In genomic region chr1:111422546-111423391, GRCh38 we compare ENCODE assay signal across 1 cellular context.
TF ChIP-seq lines count a peak whose summit lies in the region.

No MANE protein-coding gene starts in this region.

TF ChIP-seq in HepG2, 621 proteins besides CTCF, POLR2A, EP300 and RAD21 (continued from another document and continues in another):
- TF ChIP-seq ZNF407 (CRISPR knock-in tag; IDR thresholded peaks at IDR 0.05; ENCODE audit: not compliant biosample characterization), result no peak
- TF ChIP-seq CAMTA2 (CRISPR knock-in tag; IDR thresholded peaks at IDR 0.05; ENCODE audit: borderline replicate concordance), result no peak
- no peak for TF ChIP-seq FOSL1 (CRISPR knock-in tag; IDR thresholded peaks at IDR 0.05; ENCODE audit: borderline replicate concordance)
- no peak for TF ChIP-seq TOE1 (CRISPR knock-in tag; IDR thresholded peaks at IDR 0.05)
- TF ChIP-seq, protein P1, sequence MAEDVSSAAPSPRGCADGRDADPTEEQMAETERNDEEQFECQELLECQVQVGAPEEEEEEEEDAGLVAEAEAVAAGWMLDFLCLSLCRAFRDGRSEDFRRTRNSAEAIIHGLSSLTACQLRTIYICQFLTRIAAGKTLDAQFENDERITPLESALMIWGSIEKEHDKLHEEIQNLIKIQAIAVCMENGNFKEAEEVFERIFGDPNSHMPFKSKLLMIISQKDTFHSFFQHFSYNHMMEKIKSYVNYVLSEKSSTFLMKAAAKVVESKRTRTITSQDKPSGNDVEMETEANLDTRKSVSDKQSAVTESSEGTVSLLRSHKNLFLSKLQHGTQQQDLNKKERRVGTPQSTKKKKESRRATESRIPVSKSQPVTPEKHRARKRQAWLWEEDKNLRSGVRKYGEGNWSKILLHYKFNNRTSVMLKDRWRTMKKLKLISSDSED (CRISPR knock-in tag; IDR thresholded peaks at IDR 0.05), result no peak
- TF ChIP-seq ZNF329 (CRISPR knock-in tag; IDR thresholded peaks at IDR 0.05; ENCODE audit: low read depth), result no peak
- no peak for TF ChIP-seq ZBTB7B (CRISPR knock-in tag; IDR thresholded peaks at IDR 0.05)
- TF ChIP-seq TFDP2 (CRISPR knock-in tag; IDR thresholded peaks at IDR 0.05), result no peak
- peak; percentile 31; the same call in 1 of the 2 replicates for TF ChIP-seq HDAC2 (CRISPR knock-in tag; IDR thresholded peaks at IDR 0.05)
- TF ChIP-seq RBM39 (IDR thresholded peaks at IDR 0.05; ENCODE audit: low read depth, low read length, poor library complexity, severe bottlenecking), result no peak
- TF ChIP-seq RFX1 (IDR thresholded peaks at IDR 0.05), result no peak
- no peak for TF ChIP-seq POLR2AphosphoS5 (IDR thresholded peaks at IDR 0.05; ENCODE audit: low read depth, low read length)
- TF ChIP-seq MTERF4 (CRISPR knock-in tag; IDR thresholded peaks at IDR 0.05), result no peak
- no peak for TF ChIP-seq SUZ12 (IDR thresholded peaks at IDR 0.05; ENCODE audit: low read depth, low read length)
- TF ChIP-seq ZNF629 (CRISPR knock-in tag; conservative IDR thresholded peaks at IDR 0.05), result no peak
- TF ChIP-seq RFXAP (CRISPR knock-in tag; IDR thresholded peaks at IDR 0.05; ENCODE audit: borderline replicate concordance), result no peak
- peak; percentile 44; the same call in 1 of the 2 replicates for TF ChIP-seq FOXP4 (CRISPR knock-in tag; IDR thresholded peaks at IDR 0.05)
- no peak for TF ChIP-seq TCF7L2 (IDR thresholded peaks at IDR 0.05; ENCODE audit: low read depth, low read length)
- TF ChIP-seq ASH2L (IDR thresholded peaks at IDR 0.05; ENCODE audit: insufficient read length, low read depth, low read length), result no peak
- no peak for TF ChIP-seq NKX3-1 (CRISPR knock-in tag; IDR thresholded peaks at IDR 0.05)
- no peak for TF ChIP-seq NFIB (CRISPR knock-in tag; IDR thresholded peaks at IDR 0.05; ENCODE audit: borderline replicate concordance)
- TF ChIP-seq MED1 (CRISPR knock-in tag; IDR thresholded peaks at IDR 0.05), result peak; percentile 40; the same call in 1 of the 2 replicates
- TF ChIP-seq REXO4 (CRISPR knock-in tag; IDR thresholded peaks at IDR 0.05; ENCODE audit: borderline replicate concordance), result no peak
- TF ChIP-seq NAIF1 (CRISPR knock-in tag; IDR thresholded peaks at IDR 0.05; ENCODE audit: borderline replicate concordance), result no peak
- no peak for TF ChIP-seq MYNN (CRISPR knock-in tag; IDR thresholded peaks at IDR 0.05; ENCODE audit: low read depth)
- TF ChIP-seq EZH2 (conservative IDR thresholded peaks at IDR 0.05; ENCODE audit: low read depth, low read length), result no peak
- TF ChIP-seq, protein P2, sequence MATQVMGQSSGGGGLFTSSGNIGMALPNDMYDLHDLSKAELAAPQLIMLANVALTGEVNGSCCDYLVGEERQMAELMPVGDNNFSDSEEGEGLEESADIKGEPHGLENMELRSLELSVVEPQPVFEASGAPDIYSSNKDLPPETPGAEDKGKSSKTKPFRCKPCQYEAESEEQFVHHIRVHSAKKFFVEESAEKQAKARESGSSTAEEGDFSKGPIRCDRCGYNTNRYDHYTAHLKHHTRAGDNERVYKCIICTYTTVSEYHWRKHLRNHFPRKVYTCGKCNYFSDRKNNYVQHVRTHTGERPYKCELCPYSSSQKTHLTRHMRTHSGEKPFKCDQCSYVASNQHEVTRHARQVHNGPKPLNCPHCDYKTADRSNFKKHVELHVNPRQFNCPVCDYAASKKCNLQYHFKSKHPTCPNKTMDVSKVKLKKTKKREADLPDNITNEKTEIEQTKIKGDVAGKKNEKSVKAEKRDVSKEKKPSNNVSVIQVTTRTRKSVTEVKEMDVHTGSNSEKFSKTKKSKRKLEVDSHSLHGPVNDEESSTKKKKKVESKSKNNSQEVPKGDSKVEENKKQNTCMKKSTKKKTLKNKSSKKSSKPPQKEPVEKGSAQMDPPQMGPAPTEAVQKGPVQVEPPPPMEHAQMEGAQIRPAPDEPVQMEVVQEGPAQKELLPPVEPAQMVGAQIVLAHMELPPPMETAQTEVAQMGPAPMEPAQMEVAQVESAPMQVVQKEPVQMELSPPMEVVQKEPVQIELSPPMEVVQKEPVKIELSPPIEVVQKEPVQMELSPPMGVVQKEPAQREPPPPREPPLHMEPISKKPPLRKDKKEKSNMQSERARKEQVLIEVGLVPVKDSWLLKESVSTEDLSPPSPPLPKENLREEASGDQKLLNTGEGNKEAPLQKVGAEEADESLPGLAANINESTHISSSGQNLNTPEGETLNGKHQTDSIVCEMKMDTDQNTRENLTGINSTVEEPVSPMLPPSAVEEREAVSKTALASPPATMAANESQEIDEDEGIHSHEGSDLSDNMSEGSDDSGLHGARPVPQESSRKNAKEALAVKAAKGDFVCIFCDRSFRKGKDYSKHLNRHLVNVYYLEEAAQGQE (IDR thresholded peaks at IDR 0.05; ENCODE audit: borderline replicate concordance in 1 of 2, low read depth in 1 of 2, low read length in 2 of 2), result no peak
- no peak for TF ChIP-seq HNRNPH1 (optimal IDR thresholded peaks at IDR 0.05; ENCODE audit: low read depth, low read length)
- TF ChIP-seq ZNF331 (CRISPR knock-in tag; IDR thresholded peaks at IDR 0.05), result no peak
- no peak for TF ChIP-seq MBD4 (IDR thresholded peaks at IDR 0.05; ENCODE audit: borderline replicate concordance, low read length)
- no peak for TF ChIP-seq ZNF569 (CRISPR knock-in tag; IDR thresholded peaks at IDR 0.05; ENCODE audit: borderline replicate concordance)
- TF ChIP-seq ZNF430 (CRISPR knock-in tag; IDR thresholded peaks at IDR 0.05), result no peak
- no peak for TF ChIP-seq ZZZ3 (CRISPR knock-in tag; IDR thresholded peaks at IDR 0.05; ENCODE audit: borderline replicate concordance)
- TF ChIP-seq TEAD3 (CRISPR knock-in tag; optimal IDR thresholded peaks at IDR 0.05; ENCODE audit: borderline replicate concordance), result peak; percentile 36
- TF ChIP-seq ZKSCAN8 (CRISPR knock-in tag; IDR thresholded peaks at IDR 0.05; ENCODE audit: borderline replicate concordance), result peak; percentile 69; the same call in 1 of the 2 replicates
- TF ChIP-seq YEATS2 (CRISPR knock-in tag; IDR thresholded peaks at IDR 0.05; ENCODE audit: borderline replicate concordance), result no peak
- no peak for TF ChIP-seq MATR3 (CRISPR knock-in tag; IDR thresholded peaks at IDR 0.05)
- TF ChIP-seq ZNF772 (CRISPR knock-in tag; IDR thresholded peaks at IDR 0.05), result no peak
- no peak for TF ChIP-seq ZNF607 (CRISPR knock-in tag; IDR thresholded peaks at IDR 0.05; ENCODE audit: borderline replicate concordance)
- TF ChIP-seq ZNF432 (CRISPR knock-in tag; IDR thresholded peaks at IDR 0.05; ENCODE audit: borderline replicate concordance), result no peak
- TF ChIP-seq ZKSCAN1 (IDR thresholded peaks at IDR 0.05; ENCODE audit: low read length), result no peak
- no peak for TF ChIP-seq SATB2 (CRISPR knock-in tag; IDR thresholded peaks at IDR 0.05)
- TF ChIP-seq, protein P3, sequence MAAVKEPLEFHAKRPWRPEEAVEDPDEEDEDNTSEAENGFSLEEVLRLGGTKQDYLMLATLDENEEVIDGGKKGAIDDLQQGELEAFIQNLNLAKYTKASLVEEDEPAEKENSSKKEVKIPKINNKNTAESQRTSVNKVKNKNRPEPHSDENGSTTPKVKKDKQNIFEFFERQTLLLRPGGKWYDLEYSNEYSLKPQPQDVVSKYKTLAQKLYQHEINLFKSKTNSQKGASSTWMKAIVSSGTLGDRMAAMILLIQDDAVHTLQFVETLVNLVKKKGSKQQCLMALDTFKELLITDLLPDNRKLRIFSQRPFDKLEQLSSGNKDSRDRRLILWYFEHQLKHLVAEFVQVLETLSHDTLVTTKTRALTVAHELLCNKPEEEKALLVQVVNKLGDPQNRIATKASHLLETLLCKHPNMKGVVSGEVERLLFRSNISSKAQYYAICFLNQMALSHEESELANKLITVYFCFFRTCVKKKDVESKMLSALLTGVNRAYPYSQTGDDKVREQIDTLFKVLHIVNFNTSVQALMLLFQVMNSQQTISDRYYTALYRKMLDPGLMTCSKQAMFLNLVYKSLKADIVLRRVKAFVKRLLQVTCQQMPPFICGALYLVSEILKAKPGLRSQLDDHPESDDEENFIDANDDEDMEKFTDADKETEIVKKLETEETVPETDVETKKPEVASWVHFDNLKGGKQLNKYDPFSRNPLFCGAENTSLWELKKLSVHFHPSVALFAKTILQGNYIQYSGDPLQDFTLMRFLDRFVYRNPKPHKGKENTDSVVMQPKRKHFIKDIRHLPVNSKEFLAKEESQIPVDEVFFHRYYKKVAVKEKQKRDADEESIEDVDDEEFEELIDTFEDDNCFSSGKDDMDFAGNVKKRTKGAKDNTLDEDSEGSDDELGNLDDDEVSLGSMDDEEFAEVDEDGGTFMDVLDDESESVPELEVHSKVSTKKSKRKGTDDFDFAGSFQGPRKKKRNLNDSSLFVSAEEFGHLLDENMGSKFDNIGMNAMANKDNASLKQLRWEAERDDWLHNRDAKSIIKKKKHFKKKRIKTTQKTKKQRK (IDR thresholded peaks at IDR 0.05; ENCODE audit: low read length), result no peak
- TF ChIP-seq GATAD2A (CRISPR knock-in tag; IDR thresholded peaks at IDR 0.05), result peak; percentile 35
- no peak for TF ChIP-seq ZMAT3 (CRISPR knock-in tag; conservative IDR thresholded peaks at IDR 0.05)
